ENCODE assay signal across 8 cellular contexts in the genomic region with DNA sequence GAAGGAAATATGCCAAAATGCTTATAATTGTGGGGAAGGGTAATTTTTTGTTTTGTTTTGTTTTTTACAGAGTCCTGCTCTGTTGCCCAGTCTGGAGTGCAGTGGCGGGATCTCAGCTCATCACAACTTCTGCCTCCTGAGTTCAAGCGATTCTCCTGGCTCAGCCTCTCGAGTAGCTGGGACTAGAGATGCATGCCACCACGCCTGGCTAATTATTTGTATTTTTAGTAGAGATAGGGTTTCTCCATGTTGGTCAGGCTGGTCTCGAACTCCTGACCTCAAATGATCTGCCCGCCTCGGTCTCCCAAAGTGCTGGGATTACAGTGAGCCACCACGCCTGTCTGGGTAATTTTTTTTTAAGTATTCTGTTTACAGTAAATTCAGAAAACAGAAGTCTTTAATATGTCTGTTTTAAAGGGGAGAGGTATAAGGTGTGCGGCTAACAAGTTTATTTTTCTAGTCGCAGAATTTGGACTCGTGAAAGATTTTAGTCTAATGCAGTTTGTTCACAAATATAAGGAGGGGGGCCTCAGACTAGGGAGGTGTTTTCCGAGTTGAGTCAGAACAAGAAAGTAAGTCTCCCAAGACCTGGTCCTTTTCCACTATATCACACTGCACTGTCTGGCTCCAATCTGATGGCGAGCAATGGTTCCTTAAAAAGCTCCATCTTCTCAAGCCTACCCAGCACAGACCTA. TPM values are rescaled to one million over a fixed set of nuclear protein-coding genes. Genes with fewer than 3 reads are reported as not detected.
DNase-seq lines count a peak whose midpoint lies in the region; ATAC-seq, FAIRE-seq and TF ChIP-seq lines count a peak whose summit lies in the region.

No MANE protein-coding gene starts in this region.

- WGBS in psoas muscle, 3 donors: 38 to 61% (median 40%) methylated on average over 13 of the region's 13 CpGs

- H3K36me3 Mint-ChIP-seq in dendritic cell treated with granulocyte-macrophage colony-stimulating factor and Interleukin-4, amounts not matched to agents 40 ng/mL and 50 ng/mL, for 4 days (ENCODE audit: low read depth): peaks cover 8% of the 10 kb centered on the region

- H3K9ac ChIP-seq in KMS-11: peak overlapping the region; percentile 52; the same call in 1 of the 2 replicates

- H3K9me3 Mint-ChIP-seq in dendritic cell treated with granulocyte-macrophage colony-stimulating factor and Interleukin-4, amounts not matched to agents 40 ng/mL and 50 ng/mL, for 4 days: no peaks in the 10 kb centered on the region

- 0 out of 2 replicates have a peak, but pooled peaks cover under 1% of the 10 kb centered on the region for H4K20me1 ChIP-seq in KMS-11 (ENCODE audit: insufficient read depth)

- H3K27ac ChIP-seq in KMS-11 (peak overlapping the region; percentile 44), psoas muscle (peak overlapping the region; percentile 92)

- H3K4me2 ChIP-seq in KMS-11: peak overlapping the region; percentile 89

- DNase-seq in GM13976 (ENCODE audit: low spot score) (peak; percentile 58), psoas muscle (no peak), NOMO-1 treated with dmso at 0.1 percent for 144 hours (lab: John Stamatoyannopoulos, UW; ENCODE audit: unreplicated experiment) (no peak), H54 (ENCODE audit: insufficient read length, low spot score) (no peak), NCI-H1694 treated with DMSO at 0.1 percent for 48 hours (lab: John Stamatoyannopoulos, UW) (no peak)

- H2AFZ ChIP-seq in KMS-11 (ENCODE audit: low read depth): 0 out of 2 replicates have a peak overlapping the region, but pooled peaks have one; percentile 72

- H3K9me3 ChIP-seq in psoas muscle: no peaks in the 10 kb centered on the region

- no peak for FAIRE-seq in H54 (lab: Jason Lieb, UNC)

- H3K4me1 ChIP-seq in KMS-11 (ENCODE audit: low read depth, poor library complexity, severe bottlenecking): peaks cover 36% of the 10 kb centered on the region
- H3K4me1 ChIP-seq in psoas muscle: peaks cover 49% of the 10 kb centered on the region

- peak in 1 of 4 donors; percentile 23 for ATAC-seq in psoas muscle
- ATAC-seq in HG02870 (IDR thresholded peaks at IDR 0.05; ENCODE audit: unreplicated experiment): no peak

- peak overlapping the region; percentile 87 for H3K27ac Mint-ChIP-seq in dendritic cell treated with granulocyte-macrophage colony-stimulating factor and Interleukin-4, amounts not matched to agents 40 ng/mL and 50 ng/mL, for 4 days

- intact Hi-C loops in dendritic cell treated with granulocyte-macrophage colony-stimulating factor and Interleukin-4, amounts not matched to agents 40 ng/mL and 50 ng/mL, for 4 days (cut with micrococcal nuclease): no loop called here
- intact Hi-C loops in psoas muscle (cut with DNase I): loop anchor here in 1 of 2 donors (5.0 to 10.0 kb wide), 3 partner anchors 42 to 349 kb away; partner anchors contain the start of genes CASP3, IRF2 and PRIMPOL

- H3K36me3 ChIP-seq in KMS-11 (ENCODE audit: insufficient read depth) (no peaks in the 10 kb centered on the region), psoas muscle (ENCODE audit: insufficient read depth in 1 of 2, low read depth in 1 of 2) (no peaks in the 10 kb centered on the region)

- no peak for TF ChIP-seq POLR2A in H54 (IDR thresholded peaks at IDR 0.05; ENCODE audit: low read depth, low read length)

- H3K79me2 ChIP-seq in KMS-11 (ENCODE audit: insufficient read depth, low read depth): peaks cover 53% of the 10 kb centered on the region

- H3K4me3 Mint-ChIP-seq in dendritic cell treated with granulocyte-macrophage colony-stimulating factor and Interleukin-4, amounts not matched to agents 40 ng/mL and 50 ng/mL, for 4 days: peak overlapping the region; percentile 88

- H3K27me3 Mint-ChIP-seq in dendritic cell treated with granulocyte-macrophage colony-stimulating factor and Interleukin-4, amounts not matched to agents 40 ng/mL and 50 ng/mL, for 4 days: peaks cover 3% of the 10 kb centered on the region

- no peaks in the 10 kb centered on the region; the same call in 1 of the 2 replicates for H3K27me3 ChIP-seq in KMS-11 (ENCODE audit: insufficient read depth, low read depth)
- no peaks in the 10 kb centered on the region for H3K27me3 ChIP-seq in psoas muscle (ENCODE audit: insufficient read depth in 3 of 3, low read length in 2 of 3)

- H3K4me1 Mint-ChIP-seq in dendritic cell treated with granulocyte-macrophage colony-stimulating factor and Interleukin-4, amounts not matched to agents 40 ng/mL and 50 ng/mL, for 4 days (ENCODE audit: low read depth): peaks cover 69% of the 10 kb centered on the region

- H3K4me3 ChIP-seq in KMS-11 (IDR thresholded peaks at IDR 0.05; ENCODE audit: insufficient read depth, low read depth, low read length): no peak overlapping the region
- H3K4me3 ChIP-seq in psoas muscle: peak overlapping the region; percentile 82

- no peak for TF ChIP-seq CTCF in GM13976 (IDR thresholded peaks at IDR 0.05; ENCODE audit: borderline replicate concordance, control extremely low read depth, extremely low read depth, insufficient read depth, missing control alignments)
- no peak for TF ChIP-seq CTCF in KMS-11 (conservative IDR thresholded peaks at IDR 0.05; ENCODE audit: low read depth, low read length)
- TF ChIP-seq CTCF in psoas muscle (IDR thresholded peaks at IDR 0.05): no peak

- in situ Hi-C loops in GM13976 (cut with MboI; ENCODE audit: low sequenced_read_pairs, unreplicated experiment): no loop called here

RNA-seq across cellular contexts. Expression of gene ACSL1, which starts 1.5 kb away (rescaled TPM):
- total RNA-seq in psoas muscle: 1,000 to 10,000 TPM in 2 of 4 donors, 100 to 1,000 TPM in 2; 257 to 1,392 (median 704) TPM
- polyA plus RNA-seq in psoas muscle: 1,000 to 10,000 TPM in 1 of 3 donors, 100 to 1,000 TPM in 2; 435 to 1,333 (median 781) TPM
